Comparison of ENCODE assay signal across 32 cellular contexts in genomic region chr12:60308366-60309000, GRCh38.
DNase-seq lines count a peak whose midpoint lies in the region; ATAC-seq, FAIRE-seq and TF ChIP-seq lines count a peak whose summit lies in the region.
"Had no signal": no experiment of that assay in that cellular context is flagged by ENCODE, and none has a peak within 500 bp of the region (broad histone marks: within the 10 kb centered on the region; RNA-seq: fewer than 3 reads in every experiment).

No MANE protein-coding gene starts in this region.

- no peak overlapping the region for H3K4me2 ChIP-seq in astrocyte (ENCODE audit: low read length)
- H3K4me2 ChIP-seq: BLaER1 treated with 17β-estradiol and CSF1 and Interleukin-3, amounts not matched to agents 10 nM and 100 nM had no signal

- H3K36me3 ChIP-seq in astrocyte (ENCODE audit: insufficient read depth, low read length): no peaks in the 10 kb centered on the region
- H3K36me3 ChIP-seq in esophagus muscularis mucosa: no peaks in the 10 kb centered on the region
- no peaks in the 10 kb centered on the region for H3K36me3 ChIP-seq in kidney (ENCODE audit: control insufficient read depth in 1 of 2, insufficient read depth in 2 of 2, low read length in 2 of 2)
- H3K36me3 ChIP-seq: BLaER1 treated with 17β-estradiol and CSF1 and Interleukin-3, amounts not matched to agents 10 nM and 100 nM; brain microvascular endothelial cell; heart right ventricle; neutrophil; Peyer's patch had no signal

- H3K4me3 ChIP-seq in AG04449 (ENCODE audit: low read depth, low read length) (no peak overlapping the region), astrocyte (ENCODE audit: insufficient read depth, low read depth, low read length) (no peak overlapping the region), esophagus muscularis mucosa (no peak overlapping the region), kidney (ENCODE audit: low read length in 2 of 2) (no peak overlapping the region)
- H3K4me3 ChIP-seq: BLaER1 treated with 17β-estradiol and CSF1 and Interleukin-3, amounts not matched to agents 10 nM and 100 nM; heart right ventricle; Peyer's patch; psoas muscle; testis had no signal

- H3K9me3 ChIP-seq in astrocyte (ENCODE audit: insufficient read depth, low read depth, low read length) (no peaks in the 10 kb centered on the region), esophagus muscularis mucosa (no peaks in the 10 kb centered on the region), kidney (ENCODE audit: control insufficient read depth in 1 of 2, low read length in 2 of 2) (no peaks in the 10 kb centered on the region)
- H3K9me3 ChIP-seq: BLaER1 treated with 17β-estradiol and CSF1 and Interleukin-3, amounts not matched to agents 10 nM and 100 nM; heart right ventricle; neutrophil; Peyer's patch; psoas muscle; testis had no signal

- TF ChIP-seq POLR2A in esophagus muscularis mucosa (IDR thresholded peaks at IDR 0.05; ENCODE audit: low read depth): no peak

- H3K27me3 Mint-ChIP-seq in astrocyte (ENCODE audit: low read depth, unreplicated experiment): no peaks in the 10 kb centered on the region
- no peaks in the 10 kb centered on the region for H3K27me3 Mint-ChIP-seq in activated T-cell treated with anti-CD3 and anti-CD28 coated beads, Interleukin-2, amount 50 U/mL, for 24 hours
- H3K27me3 Mint-ChIP-seq: activated CD4-positive, alpha-beta T cell treated with anti-CD3 and anti-CD28 coated beads, Interleukin-2, amount 10 ng/mL, durations not matched to agents 7 days and 5 days had no signal

- H3K27ac ChIP-seq in astrocyte (ENCODE audit: low read depth, low read length): no peak overlapping the region
- no peak overlapping the region for H3K27ac ChIP-seq in esophagus muscularis mucosa (replicated peaks in 1 of 4)
- H3K27ac ChIP-seq in kidney (ENCODE audit: low read depth in 2 of 2, low read length in 2 of 2): no peak overlapping the region
- H3K27ac ChIP-seq: BLaER1 treated with 17β-estradiol and CSF1 and Interleukin-3, amounts not matched to agents 10 nM and 100 nM; brain microvascular endothelial cell; heart right ventricle; neutrophil; Peyer's patch; psoas muscle; testis had no signal

- H3K4me1 Mint-ChIP-seq in astrocyte (ENCODE audit: low read depth, unreplicated experiment): no peaks in the 10 kb centered on the region
- no peaks in the 10 kb centered on the region for H3K4me1 Mint-ChIP-seq in activated T-cell treated with anti-CD3 and anti-CD28 coated beads, Interleukin-2, amount 50 U/mL, for 24 hours (ENCODE audit: low read depth)
- H3K4me1 Mint-ChIP-seq: activated CD4-positive, alpha-beta T cell treated with anti-CD3 and anti-CD28 coated beads, Interleukin-2, amount 10 ng/mL, durations not matched to agents 7 days and 5 days had no signal

- no peaks in the 10 kb centered on the region for H3K27me3 ChIP-seq in astrocyte (ENCODE audit: insufficient read depth, low read length)
- no peaks in the 10 kb centered on the region for H3K27me3 ChIP-seq in esophagus muscularis mucosa
- H3K27me3 ChIP-seq: BLaER1 treated with 17β-estradiol and CSF1 and Interleukin-3, amounts not matched to agents 10 nM and 100 nM; brain microvascular endothelial cell; heart right ventricle; neutrophil; Peyer's patch; testis had no signal

- FAIRE-seq in astrocyte (lab: Jason Lieb, UNC) (no peak), kidney (lab: Jason Lieb, UNC) (no peak)
- FAIRE-seq: A204.1, urothelium cell line had no signal

- no peak overlapping the region for H3K4me3 Mint-ChIP-seq in astrocyte (ENCODE audit: unreplicated experiment)
- no peak overlapping the region for H3K4me3 Mint-ChIP-seq in activated T-cell treated with anti-CD3 and anti-CD28 coated beads, Interleukin-2, amount 50 U/mL, for 24 hours
- H3K4me3 Mint-ChIP-seq: activated CD4-positive, alpha-beta T cell treated with anti-CD3 and anti-CD28 coated beads, Interleukin-2, amount 10 ng/mL, durations not matched to agents 7 days and 5 days; activated T-cell treated with anti-CD3 and anti-CD28 coated beads, Interleukin-2, amount 50 U/mL, for 72 hours; WTC11 had no signal

- intact Hi-C loops in esophagus muscularis mucosa (cut with DNase I): no loop called here
- intact Hi-C loops in kidney (cut with DNase I): no loop called here

- no peak for ATAC-seq in HG02798 (IDR thresholded peaks at IDR 0.05; ENCODE audit: poor library complexity, unreplicated experiment)
- ATAC-seq: activated T-cell treated with anti-CD3 and anti-CD28 coated beads, Interleukin-2, amount 50 U/mL, for 72 hours; heart right ventricle; left colon; psoas muscle; WTC11 had no signal

- H3K4me1 ChIP-seq in astrocyte (ENCODE audit: insufficient read depth, low read length) (no peaks in the 10 kb centered on the region), esophagus muscularis mucosa (no peaks in the 10 kb centered on the region), kidney (ENCODE audit: control insufficient read depth in 1 of 2, insufficient read depth in 1 of 2, low read depth in 1 of 2, low read length in 2 of 2) (no peaks in the 10 kb centered on the region)
- H3K4me1 ChIP-seq: BLaER1 treated with 17β-estradiol and CSF1 and Interleukin-3, amounts not matched to agents 10 nM and 100 nM; heart right ventricle; Peyer's patch; psoas muscle; testis had no signal

- CTCF ChIA-PET in AG04449 (lab: Yijun Ruan, JAX): interaction anchor here (1.3 kb wide), 1 partner anchor 11 kb away, joined by 4 read pairs; no protein-coding TSS in a partner anchor

- TF ChIP-seq CTCF in AG04449 (IDR thresholded peaks at IDR 0.05; ENCODE audit: insufficient read depth, low read length, missing control alignments): no peak
- TF ChIP-seq CTCF in astrocyte (IDR thresholded peaks at IDR 0.05; ENCODE audit: insufficient read depth, low read depth, low read length): no peak
- no peak for TF ChIP-seq CTCF in esophagus muscularis mucosa (IDR thresholded peaks at IDR 0.05)
- no peak for TF ChIP-seq CTCF in kidney (IDR thresholded peaks at IDR 0.05; ENCODE audit: borderline replicate concordance, extremely low read depth, insufficient read depth)

- no peaks in the 10 kb centered on the region for H3K36me3 Mint-ChIP-seq in astrocyte (ENCODE audit: low read depth, unreplicated experiment)
- no peaks in the 10 kb centered on the region for H3K36me3 Mint-ChIP-seq in activated T-cell treated with anti-CD3 and anti-CD28 coated beads, Interleukin-2, amount 50 U/mL, for 24 hours (ENCODE audit: low read depth)
- H3K36me3 Mint-ChIP-seq: WTC11 had no signal

- H3K79me2 ChIP-seq in astrocyte (ENCODE audit: insufficient read depth, low read length): no peaks in the 10 kb centered on the region

- DNase-seq in AG04449 (ENCODE audit: low read depth, low spot score) (peak; percentile 26), HPDE6-E6E7 (ENCODE audit: extremely low spot score) (peak; percentile 60), astrocyte (ENCODE audit: low read depth) (peak; percentile 41), hepatic stellate cell (ENCODE audit: low spot score) (peak; percentile 2), esophagus muscularis mucosa (ENCODE audit: extremely low spot score) (no peak), kidney (no peak)
- no peak for DNase-seq in activated T-cell treated with anti-CD3 and anti-CD28 coated beads, Interleukin-2, amount 50 U/mL, for 24 hours
- DNase-seq: activated CD4-positive, alpha-beta T cell treated with anti-CD3 and anti-CD28 coated beads, Interleukin-2, amount 10 ng/mL, durations not matched to agents 7 days and 5 days; activated naive CD4-positive, alpha-beta T cell; activated T-cell treated with anti-CD3 and anti-CD28 coated beads, Interleukin-2, amount 50 U/mL, for 72 hours; brain microvascular endothelial cell; COR-L47; DND-41; foreskin melanocyte; heart right ventricle; left colon; NCI-H1048; NCI-H187; NCI-H2171 treated with DMSO at 0.1 percent for 48 hours; NCI-H524; NK-92 treated with Interleukin-12 subunit alpha and Interleukin-12 subunit beta, amount 100 ng/mL, for 24 hours; Peyer's patch; psoas muscle; stimulated activated CD4-positive, alpha-beta T cell treated with anti-CD3 and anti-CD28 coated beads, Interleukin-15, amount 100 ng/mL, for 24 hours; stimulated activated naive CD4-positive, alpha-beta T cell; testis had no signal

- POLR2A ChIA-PET in AG04449 (lab: Yijun Ruan, JAX): no interaction called here

- H3K27ac Mint-ChIP-seq in astrocyte (ENCODE audit: unreplicated experiment): no peak overlapping the region
- no peak overlapping the region for H3K27ac Mint-ChIP-seq in activated T-cell treated with anti-CD3 and anti-CD28 coated beads, Interleukin-2, amount 50 U/mL, for 24 hours
- H3K27ac Mint-ChIP-seq: activated CD4-positive, alpha-beta T cell treated with anti-CD3 and anti-CD28 coated beads, Interleukin-2, amount 10 ng/mL, durations not matched to agents 7 days and 5 days; activated T-cell treated with anti-CD3 and anti-CD28 coated beads, Interleukin-2, amount 50 U/mL, for 72 hours; WTC11 had no signal

- H2AFZ ChIP-seq in astrocyte (ENCODE audit: low read depth, low read length): no peak overlapping the region

- H3K9ac ChIP-seq in astrocyte (ENCODE audit: low read length) (no peak overlapping the region), kidney (ENCODE audit: low read length in 2 of 2) (no peak overlapping the region)
- H3K9ac ChIP-seq: BLaER1 treated with 17β-estradiol and CSF1 and Interleukin-3, amounts not matched to agents 10 nM and 100 nM had no signal

- WGBS in esophagus muscularis mucosa: 42% methylated on average over 1 of the region's 1 CpG

- H3K9me3 Mint-ChIP-seq in astrocyte (ENCODE audit: unreplicated experiment): no peaks in the 10 kb centered on the region
- peaks cover 5% of the 10 kb centered on the region for H3K9me3 Mint-ChIP-seq in activated T-cell treated with anti-CD3 and anti-CD28 coated beads, Interleukin-2, amount 50 U/mL, for 24 hours
- H3K9me3 Mint-ChIP-seq: activated CD4-positive, alpha-beta T cell treated with anti-CD3 and anti-CD28 coated beads, Interleukin-2, amount 10 ng/mL, durations not matched to agents 7 days and 5 days; WTC11 had no signal

- no peaks in the 10 kb centered on the region for H4K20me1 ChIP-seq in astrocyte (ENCODE audit: insufficient read depth, low read length)
- H4K20me1 ChIP-seq: BLaER1 treated with 17β-estradiol and CSF1 and Interleukin-3, amounts not matched to agents 10 nM and 100 nM had no signal

- no peak for TF ChIP-seq EP300 in esophagus muscularis mucosa (IDR thresholded peaks at IDR 0.05)

Comparison
In these comparisons a context has a peak if more than half of its experiments do, and no peak if none do; other contexts are left out.
1. DNase-seq: peak in AG04449 (single experiment), HPDE6-E6E7 (single experiment), astrocyte (single experiment) and hepatic stellate cell (single experiment); none in esophagus muscularis mucosa (single experiment), activated T-cell treated with anti-CD3 and anti-CD28 coated beads, Interleukin-2, amount 50 U/mL, for 24 hours (single experiment) and kidney (single experiment).